9 cellular contexts compared by ENCODE assay signal in the genomic region with DNA sequence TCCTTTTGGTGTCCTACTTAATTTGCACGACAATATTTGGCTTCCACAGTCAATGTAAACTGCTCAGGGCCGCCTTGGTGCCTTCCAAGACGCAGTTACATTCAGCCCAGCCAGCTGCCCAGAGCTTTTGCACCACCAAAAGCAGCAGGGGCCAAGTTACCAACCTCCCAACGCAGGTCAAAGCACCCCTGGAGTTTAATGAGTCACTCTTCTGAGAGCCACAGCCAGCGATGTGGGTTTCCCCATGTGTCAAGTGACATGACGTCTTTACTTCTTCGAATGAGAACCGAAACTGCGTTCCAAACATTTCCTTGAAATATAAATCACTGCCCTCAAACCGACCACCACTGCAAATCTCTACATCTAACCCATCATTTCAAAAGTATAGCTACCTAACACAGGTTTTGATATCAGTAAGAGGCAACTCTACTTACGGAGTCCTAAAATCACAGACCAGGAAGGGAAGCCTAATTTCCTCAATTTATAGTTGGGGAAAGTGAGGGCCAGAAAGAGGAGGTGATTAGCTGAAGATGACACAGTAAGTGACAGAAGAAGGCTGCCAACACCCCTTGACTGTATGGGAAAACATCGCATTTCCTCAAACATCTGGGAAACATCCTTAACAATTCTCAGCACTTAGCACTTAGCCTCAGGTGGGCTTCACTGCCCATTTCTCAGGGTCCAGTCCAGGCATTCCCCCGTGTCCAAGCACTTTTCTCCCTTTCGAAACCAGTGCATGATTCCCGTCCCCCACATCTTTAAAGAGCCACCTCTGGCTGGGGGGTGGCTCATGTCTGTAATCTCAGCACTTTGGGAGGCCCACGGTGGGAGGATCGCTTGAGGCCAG. TPM values are rescaled to one million over a fixed set of nuclear protein-coding genes. Genes with fewer than 3 reads are reported as not detected.
DNase-seq lines count a peak whose midpoint lies in the region; ATAC-seq and TF ChIP-seq lines count a peak whose summit lies in the region.
"Had no signal": no experiment of that assay in that cellular context is flagged by ENCODE, and none has a peak within 500 bp of the region (broad histone marks: within the 10 kb centered on the region; RNA-seq: fewer than 3 reads in every experiment).

No MANE protein-coding gene starts in this region.

- peaks cover 2% of the 10 kb centered on the region for H3K27me3 Mint-ChIP-seq in activated T-cell treated with anti-CD3 and anti-CD28 coated beads, Interleukin-2, amount 50 U/mL, for 4 hours (ENCODE audit: low read depth)

- ATAC-seq in HG02884 (IDR thresholded peaks at IDR 0.05; ENCODE audit: unreplicated experiment): peak; percentile 94
- ATAC-seq in activated T-cell treated with anti-CD3 and anti-CD28 coated beads, Interleukin-2, amount 50 U/mL, for 4 hours: peak; percentile 92 to 94

- DNase-seq in DMS 273 (lab: John Stamatoyannopoulos, UW; ENCODE audit: unreplicated experiment) (peak; percentile 57), DMS 273 treated with DMSO at 0.1 percent for 48 hours (lab: John Stamatoyannopoulos, UW) (no peak), NOMO-1 (lab: John Stamatoyannopoulos, UW; ENCODE audit: unreplicated experiment in 2 of 2) (peak; percentile 82 to 98), right atrium auricular region (ENCODE audit: low spot score) (peak; percentile 83), mesenteric fat pad (ENCODE audit: low spot score) (no peak)
- peak; percentile 37 for DNase-seq in activated T-cell treated with anti-CD3 and anti-CD28 coated beads, Interleukin-2, amount 50 U/mL, for 4 hours
- peak; percentile 75 for DNase-seq in stimulated activated CD4-positive, alpha-beta T cell treated with anti-CD3 and anti-CD28 coated beads, Interleukin-15, amount 100 ng/mL, for 24 hours

- no peaks in the 10 kb centered on the region for H3K27me3 ChIP-seq in right atrium auricular region

- peaks cover 60% of the 10 kb centered on the region for H3K4me1 Mint-ChIP-seq in activated T-cell treated with anti-CD3 and anti-CD28 coated beads, Interleukin-2, amount 50 U/mL, for 4 hours (ENCODE audit: low read depth)

- H3K36me3 ChIP-seq in right atrium auricular region: no peaks in the 10 kb centered on the region

- no peaks in the 10 kb centered on the region for H3K9me3 ChIP-seq in right atrium auricular region

- no peak overlapping the region for H3K4me3 ChIP-seq in right atrium auricular region

- no peaks in the 10 kb centered on the region for H3K9me3 Mint-ChIP-seq in activated T-cell treated with anti-CD3 and anti-CD28 coated beads, Interleukin-2, amount 50 U/mL, for 4 hours

- peak overlapping the region; percentile 20 for H3K4me3 Mint-ChIP-seq in activated T-cell treated with anti-CD3 and anti-CD28 coated beads, Interleukin-2, amount 50 U/mL, for 4 hours

- no peak for TF ChIP-seq CTCF in right atrium auricular region (IDR thresholded peaks at IDR 0.05)

- H3K27ac ChIP-seq in right atrium auricular region: peak overlapping the region in 1 of 2 donors; percentile 23
- H3K27ac ChIP-seq: 22Rv1 had no signal

- no peaks in the 10 kb centered on the region for H3K36me3 Mint-ChIP-seq in activated T-cell treated with anti-CD3 and anti-CD28 coated beads, Interleukin-2, amount 50 U/mL, for 4 hours (ENCODE audit: insufficient read depth)

- H3K4me1 ChIP-seq in right atrium auricular region: peaks cover 0 to 18% of the 10 kb centered on the region in 2 donors

RNA-seq across cellular contexts. Expression of gene MB21D2, which starts 24.5 kb away (rescaled TPM):
- 1 to 10 TPM; 3.0 to 4.6 (median 3.4) TPM for total RNA-seq in activated T-cell treated with anti-CD3 and anti-CD28 coated beads, Interleukin-2, amount 50 U/mL, for 4 hours
- total RNA-seq in right atrium auricular region (1 to 10 TPM; 3.7 to 5.9 TPM), mesenteric fat pad (3.3 TPM)

Comparison
In these comparisons a context has a peak if more than half of its experiments do, and no peak if none do; other contexts are left out.
1. DNase-seq: peak in DMS 273 (single experiment), NOMO-1 (2 of 2), activated T-cell treated with anti-CD3 and anti-CD28 coated beads, Interleukin-2, amount 50 U/mL, for 4 hours (single experiment), right atrium auricular region (single experiment) and stimulated activated CD4-positive, alpha-beta T cell treated with anti-CD3 and anti-CD28 coated beads, Interleukin-15, amount 100 ng/mL, for 24 hours (single experiment); none in DMS 273 treated with DMSO at 0.1 percent for 48 hours (single experiment) and mesenteric fat pad (single experiment).